8 cellular contexts compared by ENCODE assay signal in genomic region chr5:112161392-112161748, GRCh38.
DNase-seq lines count a peak whose midpoint lies in the region; ATAC-seq, FAIRE-seq and TF ChIP-seq lines count a peak whose summit lies in the region.

No MANE protein-coding gene starts in this region.

- peak overlapping the region; percentile 94 for H3K4me2 ChIP-seq in HepG2 (ENCODE audit: low read depth, low read length)

- intact Hi-C loops in HepG2 (cut with micrococcal nuclease; ENCODE audit: unreplicated experiment): loop anchor here (2.0 to 10.0 kb wide), 4 partner anchors 649 to 1407 kb away; partner anchors contain the start of genes STARD4 and WDR36

- H3K27me3 ChIP-seq in adipocyte (replicated peaks; ENCODE audit: control insufficient read depth, insufficient read depth, low read length) (no peaks in the 10 kb centered on the region), HepG2 (ENCODE audit: control insufficient read depth in 1 of 2, insufficient read depth in 2 of 2, low read length in 2 of 2) (peaks cover 0 to 5% of the 10 kb centered on the region in 2 experiments; a peak in 2 of 5 replicates), tibial nerve (no peaks in the 10 kb centered on the region)

- H3K27ac Mint-ChIP-seq in activated CD8-positive, alpha-beta memory T cell treated with anti-CD3 and anti-CD28 coated beads, Interleukin-2, amount 10 ng/mL, durations not matched to agents 7 days and 5 days: peak overlapping the region; percentile 83

- H3K4me1 ChIP-seq in adipocyte (ENCODE audit: control insufficient read depth, insufficient read depth, low read length) (peaks cover 18% of the 10 kb centered on the region), HepG2 (ENCODE audit: insufficient read depth, low read length) (peaks cover 49% of the 10 kb centered on the region), tibial nerve (peaks cover 0 to 30% (median 14%) of the 10 kb centered on the region in 4 donors)

- H3K4me3 Mint-ChIP-seq in activated CD8-positive, alpha-beta memory T cell treated with anti-CD3 and anti-CD28 coated beads, Interleukin-2, amount 10 ng/mL, durations not matched to agents 7 days and 5 days: peak overlapping the region; percentile 91

- H3K36me3 ChIP-seq in adipocyte (ENCODE audit: control insufficient read depth, insufficient read depth, low read length, severe bottlenecking) (peaks cover 42% of the 10 kb centered on the region), HepG2 (replicated peaks in 1 of 2; ENCODE audit: control insufficient read depth in 1 of 2, insufficient read depth in 2 of 2, low read length in 2 of 2) (peaks cover 5 to 26% of the 10 kb centered on the region in 2 experiments), tibial nerve (peaks cover 0 to 41% (median 8%) of the 10 kb centered on the region in 3 donors)

- no TSS peak for BruUV-seq in HepG2 (replicated peaks; lab: Mats Ljungman, UMichigan)

- no peak for TF ChIP-seq CTCF in HepG2 (CRISPR knock-in tag; IDR thresholded peaks at IDR 0.05)
- no peak for TF ChIP-seq CTCF in tibial nerve (IDR thresholded peaks at IDR 0.05)

- H3K9ac ChIP-seq in adipocyte (ENCODE audit: low read length) (peak overlapping the region; percentile 98), HepG2 (ENCODE audit: insufficient read depth, low read depth, low read length) (peak overlapping the region; percentile 96)

- in situ Hi-C loops in HepG2 (cut with HindIII; ENCODE audit: extremely low pct_ligation_motif_present, low pct_unique_long_range_greater_than_20kb): no loop called here

- no peak overlapping the region for H2AFZ ChIP-seq in HepG2 (ENCODE audit: low read length)

- H3K27ac ChIP-seq in HepG2 (ENCODE audit: extremely low read length, insufficient read depth, low read length): peak overlapping the region; percentile 78
- H3K27ac ChIP-seq in tibial nerve: peak overlapping the region; percentile 18 to 92 (median 78)

- ATAC-seq in activated CD8-positive, alpha-beta memory T cell treated with anti-CD3 and anti-CD28 coated beads, Interleukin-2, amount 10 ng/mL, durations not matched to agents 7 days and 5 days: no peak
- ATAC-seq in HepG2: no peak
- no peak for ATAC-seq in GM21526 (IDR thresholded peaks at IDR 0.05; ENCODE audit: low FRiP score, unreplicated experiment)
- no peak for ATAC-seq in GM19023 (IDR thresholded peaks at IDR 0.05; ENCODE audit: unreplicated experiment)

- TF ChIP-seq POLR2A in HepG2 (IDR thresholded peaks at IDR 0.05; ENCODE audit: insufficient read depth in 1 of 2, low read depth in 2 of 2, low read length in 2 of 2) (no peak), tibial nerve (IDR thresholded peaks at IDR 0.05) (no peak)

- H3K9me3 ChIP-seq in adipocyte (ENCODE audit: control insufficient read depth, low read length) (no peaks in the 10 kb centered on the region), HepG2 (ENCODE audit: low read length) (no peaks in the 10 kb centered on the region), tibial nerve (no peaks in the 10 kb centered on the region)

- FAIRE-seq in HepG2 (lab: Jason Lieb, UNC): no peak

- POLR2A ChIA-PET in HepG2 (lab: Yijun Ruan, JAX): interaction anchor here (0.8 to 1.6 kb wide), 8 partner anchors 15 to 1069 kb away, joined by 3 to 9 read pairs (median 3); partner anchors contain the start of genes NREP and WDR36

- peaks cover 15% of the 10 kb centered on the region; the same call in 1 of the 2 replicates for H4K20me1 ChIP-seq in HepG2 (ENCODE audit: insufficient read depth, low read length)

- H3K79me2 ChIP-seq in HepG2 (ENCODE audit: insufficient read depth, low read length): peaks cover 22% of the 10 kb centered on the region

- peak overlapping the region; percentile 92 for H3K4me3 ChIP-seq in adipocyte (ENCODE audit: low read length)
- peak overlapping the region; percentile 84 to 89 (median 88) for H3K4me3 ChIP-seq in HepG2 (replicated peaks in 1 of 3; ENCODE audit: insufficient read depth in 1 of 3, low read depth in 2 of 3, low read length in 3 of 3)
- peak overlapping the region; percentile 62 to 88 (median 78) for H3K4me3 ChIP-seq in tibial nerve

- H3K27me3 Mint-ChIP-seq in activated CD8-positive, alpha-beta memory T cell treated with anti-CD3 and anti-CD28 coated beads, Interleukin-2, amount 10 ng/mL, durations not matched to agents 7 days and 5 days: peaks cover 4% of the 10 kb centered on the region

- no peak for TF ChIP-seq RAD21 in HepG2 (CRISPR knock-in tag; IDR thresholded peaks at IDR 0.05)

- peaks cover 30% of the 10 kb centered on the region for H3K36me3 Mint-ChIP-seq in activated CD8-positive, alpha-beta memory T cell treated with anti-CD3 and anti-CD28 coated beads, Interleukin-2, amount 10 ng/mL, durations not matched to agents 7 days and 5 days

- peaks cover 25% of the 10 kb centered on the region for H3K4me1 Mint-ChIP-seq in activated CD8-positive, alpha-beta memory T cell treated with anti-CD3 and anti-CD28 coated beads, Interleukin-2, amount 10 ng/mL, durations not matched to agents 7 days and 5 days

- CTCF ChIA-PET in activated CD8-positive, alpha-beta memory T cell treated with anti-CD3 and anti-CD28 coated beads, Interleukin-2, amount 10 ng/mL, durations not matched to agents 7 days and 5 days (lab: Charles Lee): interaction anchor here (0.9 to 4.6 kb wide), 15 partner anchors 8 to 1424 kb away, joined by 3 to 38 read pairs (median 4); no protein-coding TSS in a partner anchor
- CTCF ChIA-PET in HepG2 (lab: Yijun Ruan, JAX; ENCODE audit: low intra/inter-chr PET ratio, low total read pairs): no interaction called here

- no peak for DNase-seq in activated CD8-positive, alpha-beta memory T cell treated with anti-CD3 and anti-CD28 coated beads, Interleukin-2, amount 10 ng/mL, durations not matched to agents 7 days and 5 days
- no peak for DNase-seq in activated CD8-positive, alpha-beta memory T cell treated with anti-CD3 and anti-CD28 coated beads for 24 hours
- DNase-seq in adipocyte (ENCODE audit: low read depth): no peak
- DNase-seq in HepG2 (ENCODE audit: low spot score): no peak
- DNase-seq in tibial nerve (ENCODE audit: low spot score in 2 of 2): no peak
- DNase-seq in NCI-H774 (lab: John Stamatoyannopoulos, UW): no peak

- H3K9me3 Mint-ChIP-seq in activated CD8-positive, alpha-beta memory T cell treated with anti-CD3 and anti-CD28 coated beads, Interleukin-2, amount 10 ng/mL, durations not matched to agents 7 days and 5 days (ENCODE audit: low read depth): no peaks in the 10 kb centered on the region

- TF ChIP-seq EP300 in HepG2 (IDR thresholded peaks at IDR 0.05; ENCODE audit: low read depth in 2 of 2, low read length in 2 of 2) (no peak), HepG2 (CRISPR knock-in tag; IDR thresholded peaks at IDR 0.05; ENCODE audit: borderline replicate concordance) (no peak), tibial nerve (IDR thresholded peaks at IDR 0.05) (no peak)

- WGBS in HepG2 (ENCODE audit: low lambda C conversion rate): 3% methylated on average over 8 of the region's 8 CpGs
- WGBS in tibial nerve, 2 donors: 0 to 1% methylated on average over 8 of the region's 8 CpGs

TF ChIP-seq in HepG2, 621 proteins besides CTCF, POLR2A, EP300 and RAD21:
- TF ChIP-seq ZNF724P (CRISPR knock-in tag; IDR thresholded peaks at IDR 0.05; ENCODE audit: borderline replicate concordance): no peak
- no peak for TF ChIP-seq ZNF362 (CRISPR knock-in tag; IDR thresholded peaks at IDR 0.05; ENCODE audit: borderline replicate concordance)
- peak; percentile 33 for TF ChIP-seq POLR2AphosphoS5 (IDR thresholded peaks at IDR 0.05; ENCODE audit: low read depth, low read length)
- peak; percentile 35 for TF ChIP-seq RBM22 (optimal IDR thresholded peaks at IDR 0.05; ENCODE audit: low read length)
